ENCODE assay signal across 8 cellular contexts in genomic region chr2:393711-394696, GRCh38.
A peak's percentile ranks its signal among the peaks of the same experiment; 100 is the strongest.
DNase-seq lines count a peak whose midpoint lies in the region; ATAC-seq and TF ChIP-seq lines count a peak whose summit lies in the region.

No MANE protein-coding gene starts in this region.

- H3K36me3 Mint-ChIP-seq in natural killer cell treated with Interleukin-12 subunit alpha and Interleukin-12 subunit beta and Interleukin-15 and Interleukin-18, amount 100 ng/mL, for 72 hours: no peaks in the 10 kb centered on the region

- no peak overlapping the region for H3K4me3 ChIP-seq in ascending aorta

- intact Hi-C loops in ascending aorta (cut with DNase I): no loop called here

- peak overlapping the region; percentile 26 to 42 for H3K27ac Mint-ChIP-seq in natural killer cell treated with Interleukin-12 subunit alpha and Interleukin-12 subunit beta and Interleukin-15 and Interleukin-18, amount 100 ng/mL, for 72 hours

- ATAC-seq in HG03565 (IDR thresholded peaks at IDR 0.05; ENCODE audit: unreplicated experiment) (peak; percentile 73), HG02588 (IDR thresholded peaks at IDR 0.05; ENCODE audit: unreplicated experiment) (no peak)
- peak; percentile 72 to 79 for ATAC-seq in natural killer cell treated with Interleukin-12 subunit alpha and Interleukin-12 subunit beta and Interleukin-15 and Interleukin-18, amount 100 ng/mL, for 72 hours

- no peak for TF ChIP-seq CTCF in ascending aorta (IDR thresholded peaks at IDR 0.05)

- no peaks in the 10 kb centered on the region for H3K9me3 ChIP-seq in ascending aorta

- H3K4me1 Mint-ChIP-seq in natural killer cell treated with Interleukin-12 subunit alpha and Interleukin-12 subunit beta and Interleukin-15 and Interleukin-18, amount 100 ng/mL, for 72 hours (ENCODE audit: low read depth in 2 of 2): peaks cover 0 to 24% of the 10 kb centered on the region in 2 donors

- H3K36me3 ChIP-seq in ascending aorta: no peaks in the 10 kb centered on the region

- H3K9me3 Mint-ChIP-seq in natural killer cell treated with Interleukin-12 subunit alpha and Interleukin-12 subunit beta and Interleukin-15 and Interleukin-18, amount 100 ng/mL, for 72 hours: no peaks in the 10 kb centered on the region

- DNase-seq in EH (ENCODE audit: low read depth) (peak; percentile 5), T-helper 1 cell (peak; percentile 21 to 72 (median 47)), anterior cingulate cortex (lab: John Stamatoyannopoulos, UW) (peak in 38 of 58 donors; percentile 4 to 78 (median 37)), ascending aorta (ENCODE audit: low spot score in 2 of 2) (no peak), mucosa of gallbladder (ENCODE audit: low spot score) (no peak)
- DNase-seq in natural killer cell treated with Interleukin-12 subunit alpha and Interleukin-12 subunit beta and Interleukin-15 and Interleukin-18, amount 100 ng/mL, for 72 hours (ENCODE audit: low spot score): no peak

- H3K27ac ChIP-seq in ascending aorta: no peak overlapping the region

- H3K4me3 Mint-ChIP-seq in natural killer cell treated with Interleukin-12 subunit alpha and Interleukin-12 subunit beta and Interleukin-15 and Interleukin-18, amount 100 ng/mL, for 72 hours: peak overlapping the region; percentile 52

- peaks cover 5 to 6% of the 10 kb centered on the region in 2 donors for H3K27me3 Mint-ChIP-seq in natural killer cell treated with Interleukin-12 subunit alpha and Interleukin-12 subunit beta and Interleukin-15 and Interleukin-18, amount 100 ng/mL, for 72 hours

- H3K4me1 ChIP-seq in ascending aorta: no peaks in the 10 kb centered on the region

- H3K27me3 ChIP-seq in ascending aorta: no peaks in the 10 kb centered on the region

Comparison
In these comparisons a context has a peak if more than half of its experiments do, and no peak if none do; other contexts are left out.
1. DNase-seq: peak in EH (single experiment), T-helper 1 cell (5 of 5) and anterior cingulate cortex (38 of 58); none in natural killer cell treated with Interleukin-12 subunit alpha and Interleukin-12 subunit beta and Interleukin-15 and Interleukin-18, amount 100 ng/mL, for 72 hours (single experiment), ascending aorta (0 of 2) and mucosa of gallbladder (single experiment).